In the genomic region with DNA sequence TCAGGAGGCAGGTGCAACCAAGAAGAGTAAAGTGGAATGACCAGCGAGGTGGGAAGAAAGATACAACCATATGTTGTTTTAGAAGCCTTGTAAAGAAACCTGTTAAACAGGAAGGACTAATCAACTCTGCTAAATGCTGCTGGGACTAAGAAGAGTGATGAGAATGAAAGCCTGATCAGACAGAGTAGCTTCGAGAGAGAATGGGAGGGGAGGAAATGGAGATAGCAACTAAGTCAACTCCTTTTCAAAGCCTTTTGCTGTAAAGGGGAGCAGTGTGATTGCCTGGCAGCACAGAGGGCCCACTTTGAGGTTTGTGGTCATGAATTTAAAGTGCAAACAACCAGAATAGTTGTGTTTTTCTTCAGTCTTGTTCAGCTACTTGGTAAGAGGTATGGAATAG, we compare ENCODE assay signal across 14 cellular contexts. TPM values are rescaled to one million over a fixed set of nuclear protein-coding genes. Genes with fewer than 3 reads are reported as not detected.
A peak's percentile ranks its signal among the peaks of the same experiment; 100 is the strongest.
DNase-seq lines count a peak whose midpoint lies in the region; ATAC-seq lines count a peak whose summit lies in the region.
"Had no signal": no experiment of that assay in that cellular context is flagged by ENCODE, and none has a peak within 500 bp of the region (broad histone marks: within the 10 kb centered on the region; RNA-seq: fewer than 3 reads in every experiment).

No MANE protein-coding gene starts in this region.

- peaks cover 0 to 4% (median 0%) of the 10 kb centered on the region in 5 donors for H3K9me3 Mint-ChIP-seq in CD8-positive, alpha-beta memory T cell

- no peak overlapping the region for H3K27ac ChIP-seq in CD8-positive, alpha-beta memory T cell (ENCODE audit: low read depth, low read length)
- H3K27ac ChIP-seq in effector memory CD4-positive, alpha-beta T cell (ENCODE audit: insufficient read depth, low read length, poor library complexity, severe bottlenecking) = peak overlapping the region; percentile 62

- ATAC-seq in GM21367 (IDR thresholded peaks at IDR 0.05; ENCODE audit: unreplicated experiment) = peak; percentile 59
- no peak for ATAC-seq in HG02571 (IDR thresholded peaks at IDR 0.05; ENCODE audit: unreplicated experiment)

- H3K4me1 Mint-ChIP-seq in CD8-positive, alpha-beta memory T cell = peaks cover 24 to 42% (median 34%) of the 10 kb centered on the region in 3 donors

- H3K27ac Mint-ChIP-seq in CD8-positive, alpha-beta memory T cell = no peak overlapping the region

- peak in 4 of 5 donors; percentile 15 to 85 (median 77) for DNase-seq in CD8-positive, alpha-beta memory T cell
- peak; percentile 25 for DNase-seq in activated CD4-positive, alpha-beta T cell treated with anti-CD3 and anti-CD28 coated beads for 48 hours
- peak in 2 of 3 donors; percentile 9 to 27 for DNase-seq in effector memory CD4-positive, alpha-beta T cell
- DNase-seq in GDM1 (lab: John Stamatoyannopoulos, UW) (no peak), COLO668 (lab: John Stamatoyannopoulos, UW; ENCODE audit: unreplicated experiment) (no peak), DMS153 (lab: John Stamatoyannopoulos, UW) (no peak)
- DNase-seq: COR-L47, cortex of kidney, head of caudate nucleus, NCI-H2171 treated with DMSO at 0.1 percent for 48 hours, retina, SHP77 had no signal

- peaks cover 12 to 31% (median 19%) of the 10 kb centered on the region in 3 donors for H3K36me3 Mint-ChIP-seq in CD8-positive, alpha-beta memory T cell

- H3K27me3 ChIP-seq in CD8-positive, alpha-beta memory T cell (ENCODE audit: insufficient read depth, low read length, poor library complexity, severe bottlenecking) = no peaks in the 10 kb centered on the region
- no peaks in the 10 kb centered on the region for H3K27me3 ChIP-seq in effector memory CD4-positive, alpha-beta T cell (replicated peaks; ENCODE audit: control insufficient read depth, insufficient read depth, low read length, poor library complexity, severe bottlenecking)

- no peaks in the 10 kb centered on the region for H3K9me3 ChIP-seq in CD8-positive, alpha-beta memory T cell (ENCODE audit: low read length)
- H3K9me3 ChIP-seq in effector memory CD4-positive, alpha-beta T cell (ENCODE audit: control insufficient read depth, low read length) = no peaks in the 10 kb centered on the region

- H3K4me3 Mint-ChIP-seq in CD8-positive, alpha-beta memory T cell = no peak overlapping the region

- H3K4me3 ChIP-seq in CD8-positive, alpha-beta memory T cell (ENCODE audit: low read length) = peak overlapping the region; percentile 36
- peak overlapping the region; percentile 26 for H3K4me3 ChIP-seq in effector memory CD4-positive, alpha-beta T cell (ENCODE audit: insufficient read depth, low read depth, low read length, poor library complexity, severe bottlenecking)

- H3K4me1 ChIP-seq in CD8-positive, alpha-beta memory T cell (ENCODE audit: insufficient read depth, low read length) = peaks cover 87% of the 10 kb centered on the region
- peaks cover 71% of the 10 kb centered on the region for H3K4me1 ChIP-seq in effector memory CD4-positive, alpha-beta T cell (ENCODE audit: control insufficient read depth, insufficient read depth, low read length, poor library complexity, severe bottlenecking)

- H3K36me3 ChIP-seq in CD8-positive, alpha-beta memory T cell (ENCODE audit: insufficient read depth, low read length) = no peaks in the 10 kb centered on the region
- H3K36me3 ChIP-seq in effector memory CD4-positive, alpha-beta T cell (ENCODE audit: control insufficient read depth, insufficient read depth, low read length) = no peaks in the 10 kb centered on the region

- CTCF ChIA-PET in CD8-positive, alpha-beta memory T cell (lab: Charles Lee) = interaction anchor here (0.7 to 3.9 kb wide), 10 partner anchors 22 to 382 kb away, joined by 3 to 16 read pairs (median 4); no protein-coding TSS in a partner anchor

- POLR2A ChIA-PET in CD8-positive, alpha-beta memory T cell (lab: Charles Lee) = interaction anchor here (0.6 to 1.6 kb wide), 12 partner anchors 22 to 358 kb away, joined by 3 to 6 read pairs (median 4); a partner anchor contains a TSS

- no peaks in the 10 kb centered on the region for H3K27me3 Mint-ChIP-seq in CD8-positive, alpha-beta memory T cell

RNA-seq across cellular contexts. Expression of a gene that starts 31.4 kb away (rescaled TPM):
- total RNA-seq in CD8-positive, alpha-beta memory T cell = 10 to 100 TPM; 47.0 to 47.4 TPM
- polyA plus RNA-seq in CD8-positive, alpha-beta memory T cell = 12.7 TPM

RNA-seq across cellular contexts. Expression of a gene that starts 32.6 kb away (rescaled TPM):
- total RNA-seq in CD8-positive, alpha-beta memory T cell = 10 to 100 TPM; 11.5 to 12.9 TPM
- polyA plus RNA-seq in CD8-positive, alpha-beta memory T cell = 3.2 TPM

Comparison
In these comparisons a context has a peak if more than half of its experiments do, and no peak if none do; other contexts are left out.
1. DNase-seq: peak in CD8-positive, alpha-beta memory T cell (4 of 5), activated CD4-positive, alpha-beta T cell treated with anti-CD3 and anti-CD28 coated beads for 48 hours (single experiment) and effector memory CD4-positive, alpha-beta T cell (2 of 3); none in GDM1 (single experiment), COLO668 (single experiment) and DMS153 (single experiment).